22 cellular contexts compared by ENCODE assay signal in the genomic region with DNA sequence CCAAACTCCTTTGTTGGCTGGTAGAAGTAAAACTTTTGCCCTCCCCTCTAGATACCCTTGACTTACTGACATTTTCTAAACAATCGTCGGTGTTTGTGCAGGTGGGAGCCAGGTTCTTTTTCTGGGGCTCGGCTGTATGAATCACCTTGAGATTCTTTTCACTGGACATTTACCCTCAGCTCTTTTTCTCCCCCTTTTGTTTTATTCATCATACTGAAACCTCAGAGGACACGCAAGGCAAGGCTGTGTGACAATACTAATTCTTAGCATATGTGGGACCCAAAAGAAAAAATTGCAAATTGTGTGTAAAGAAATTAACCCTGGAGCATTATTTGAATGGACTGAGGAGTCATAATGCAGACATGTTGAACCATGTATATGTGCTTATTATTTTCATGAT.
"Had no signal": no experiment of that assay in that cellular context is flagged by ENCODE, and none has a peak within 500 bp of the region (broad histone marks: within the 10 kb centered on the region; RNA-seq: fewer than 3 reads in every experiment).

No MANE protein-coding gene starts in this region.

- H3K27me3 ChIP-seq: colonic mucosa, esophagus squamous epithelium, left lung had no signal

- H3K4me1 ChIP-seq: colonic mucosa, esophagus squamous epithelium, gastrocnemius medialis, heart right ventricle, left lung, lower lobe of right lung had no signal

- DNase-seq: colonic mucosa; cortex of kidney; effector CD8-positive, alpha-beta T cell; effector memory CD8-positive, alpha-beta T cell; endodermal cell; erythroblast; esophagus squamous epithelium; foreskin fibroblast; foreskin melanocyte; gastrocnemius medialis; glutamatergic neuron; head of caudate nucleus; heart right ventricle; hippocampal formation; left cardiac atrium; left lung; left ventricle myocardium superior; lower lobe of right lung; mesenchymal stem cell; mucosa of descending colon; naive B cell had no signal

- H3K9me3 ChIP-seq: colonic mucosa, esophagus squamous epithelium, gastrocnemius medialis, left lung, lower lobe of right lung, mucosa of descending colon had no signal

- H3K4me3 ChIP-seq: colonic mucosa, esophagus squamous epithelium, gastrocnemius medialis, heart right ventricle, left lung, lower lobe of right lung, mucosa of descending colon had no signal

- ATAC-seq: effector memory CD8-positive, alpha-beta T cell; esophagus mucosa; gastrocnemius medialis; heart right ventricle; left cardiac atrium; left lung; left ventricle myocardium superior; lower lobe of right lung; mucosa of descending colon had no signal

- H3K36me3 ChIP-seq: colonic mucosa, esophagus squamous epithelium, gastrocnemius medialis, heart right ventricle, left lung, lower lobe of right lung had no signal
